ENCODE assay signal across 17 cellular contexts in the genomic region with DNA sequence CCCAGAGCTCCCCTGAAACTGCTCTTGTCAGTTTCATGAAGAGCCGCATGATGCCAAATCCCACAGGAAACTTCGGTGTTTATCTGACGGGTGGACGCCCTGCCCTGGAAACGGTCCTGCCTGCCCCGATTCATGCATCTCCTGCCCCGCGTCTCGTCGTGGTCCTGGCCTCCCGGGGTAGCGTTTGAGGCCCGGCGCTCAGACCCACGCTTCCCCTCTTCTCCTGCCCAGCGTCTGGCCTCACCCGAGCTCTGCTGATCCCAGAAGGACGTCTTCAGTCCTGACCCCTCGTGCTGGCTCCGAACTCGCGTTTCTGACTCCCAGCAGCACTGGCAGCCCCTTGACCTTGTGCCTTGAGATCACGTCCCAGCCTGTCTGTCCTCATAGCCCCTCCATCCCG.
DNase-seq lines count a peak whose midpoint lies in the region; ATAC-seq and TF ChIP-seq lines count a peak whose summit lies in the region.
"Had no signal": no experiment of that assay in that cellular context is flagged by ENCODE, and none has a peak within 500 bp of the region (broad histone marks: within the 10 kb centered on the region; RNA-seq: fewer than 3 reads in every experiment).

No MANE protein-coding gene starts in this region.

- no peaks in the 10 kb centered on the region for H3K9me3 Mint-ChIP-seq in WTC11
- H3K9me3 Mint-ChIP-seq in nephron progenitor cell = no peaks in the 10 kb centered on the region
- no peaks in the 10 kb centered on the region for H3K9me3 Mint-ChIP-seq in activated naive CD8-positive, alpha-beta T cell treated with anti-CD3 and anti-CD28 coated beads, Interleukin-2, amount 50 U/mL, for 24 hours
- H3K9me3 Mint-ChIP-seq: CD8-positive, alpha-beta T cell; GM23338; H9 had no signal

- H3K36me3 Mint-ChIP-seq in WTC11 (no peaks in the 10 kb centered on the region), nephron progenitor cell (ENCODE audit: low read depth) (no peaks in the 10 kb centered on the region)
- H3K36me3 Mint-ChIP-seq in activated naive CD8-positive, alpha-beta T cell treated with anti-CD3 and anti-CD28 coated beads, Interleukin-2, amount 50 U/mL, for 24 hours (ENCODE audit: low read depth) = no peaks in the 10 kb centered on the region
- H3K36me3 Mint-ChIP-seq: CD8-positive, alpha-beta T cell had no signal

- no peak overlapping the region for H3K4me3 ChIP-seq in BLaER1
- H3K4me3 ChIP-seq: A549, GM23338 had no signal

- no peaks in the 10 kb centered on the region for H4K20me1 ChIP-seq in BLaER1

- intact Hi-C loops in posterior vena cava (cut with DNase I) = no loop called here

- H3K9ac ChIP-seq in BLaER1 = 0 out of 2 replicates have a peak overlapping the region, but pooled peaks have one; percentile 34

- peaks cover 4% of the 10 kb centered on the region; the same call in 1 of the 2 replicates for H3K9me3 ChIP-seq in BLaER1
- H3K9me3 ChIP-seq: A549 had no signal

- TF ChIP-seq CTCF in WTC11 (IDR thresholded peaks at IDR 0.05) = no peak
- TF ChIP-seq CTCF in nephron progenitor cell (IDR thresholded peaks at IDR 0.05) = no peak

- H3K36me3 ChIP-seq in BLaER1 = no peaks in the 10 kb centered on the region

- H3K27ac Mint-ChIP-seq in WTC11 = peak overlapping the region; percentile 3
- peak overlapping the region; percentile 31 for H3K27ac Mint-ChIP-seq in nephron progenitor cell
- H3K27ac Mint-ChIP-seq in activated naive CD8-positive, alpha-beta T cell treated with anti-CD3 and anti-CD28 coated beads, Interleukin-2, amount 50 U/mL, for 24 hours = no peak overlapping the region
- H3K27ac Mint-ChIP-seq: CD8-positive, alpha-beta T cell; GM23338 had no signal

- H3K4me3 Mint-ChIP-seq in WTC11 (no peak overlapping the region), nephron progenitor cell (no peak overlapping the region)
- no peak overlapping the region for H3K4me3 Mint-ChIP-seq in activated naive CD8-positive, alpha-beta T cell treated with anti-CD3 and anti-CD28 coated beads, Interleukin-2, amount 50 U/mL, for 24 hours
- H3K4me3 Mint-ChIP-seq: CD8-positive, alpha-beta T cell; GM23338; H9 had no signal

- H3K27ac ChIP-seq in BLaER1 = peak overlapping the region; percentile 46
- H3K27ac ChIP-seq: 22Rv1, A549, HL-60 had no signal

- H3K27me3 ChIP-seq in BLaER1 = no peaks in the 10 kb centered on the region

- H3K4me1 Mint-ChIP-seq in WTC11 (peaks cover 8% of the 10 kb centered on the region), nephron progenitor cell (peaks cover 11% of the 10 kb centered on the region)
- H3K4me1 Mint-ChIP-seq in activated naive CD8-positive, alpha-beta T cell treated with anti-CD3 and anti-CD28 coated beads, Interleukin-2, amount 50 U/mL, for 24 hours = no peaks in the 10 kb centered on the region

- ATAC-seq in WTC11 = no peak
- no peak for ATAC-seq in HG03045 (IDR thresholded peaks at IDR 0.05; ENCODE audit: unreplicated experiment)
- no peak for ATAC-seq in activated naive CD8-positive, alpha-beta T cell treated with anti-CD3 and anti-CD28 coated beads, Interleukin-2, amount 50 U/mL, for 24 hours
- ATAC-seq: A549; CD8-positive, alpha-beta T cell; GM23338 had no signal

- H3K4me2 ChIP-seq in BLaER1 = peak overlapping the region; percentile 59
- H3K4me2 ChIP-seq: A549, GM23338 had no signal

- H3K27me3 Mint-ChIP-seq in WTC11 (ENCODE audit: low read depth) (peaks cover 6% of the 10 kb centered on the region), nephron progenitor cell (ENCODE audit: low read depth, poor library complexity) (peaks cover 27% of the 10 kb centered on the region)
- H3K27me3 Mint-ChIP-seq in activated naive CD8-positive, alpha-beta T cell treated with anti-CD3 and anti-CD28 coated beads, Interleukin-2, amount 50 U/mL, for 24 hours = peaks cover 20% of the 10 kb centered on the region

- peaks cover 29% of the 10 kb centered on the region for H3K4me1 ChIP-seq in BLaER1
- H3K4me1 ChIP-seq: A549 had no signal

- POLR2A ChIA-PET in WTC11 (lab: Charles Lee) = no interaction called here

- DNase-seq in WTC11 (ENCODE audit: low spot score) (no peak), nephron progenitor cell (no peak), posterior vena cava (ENCODE audit: low spot score) (peak; percentile 59)
- DNase-seq in activated CD4-positive, CD25-positive, alpha-beta regulatory T cell (lab: John Stamatoyannopoulos, UW) = no peak
- no peak for DNase-seq in activated naive CD8-positive, alpha-beta T cell treated with anti-CD3 and anti-CD28 coated beads, Interleukin-2, amount 50 U/mL, for 24 hours
- DNase-seq: AML-193; Calu3; CD8-positive, alpha-beta T cell; DMS79 treated with DMSO at 0.1 percent for 48 hours; GF-D8; H9 had no signal

- CTCF ChIA-PET in WTC11 (lab: Charles Lee) = no interaction called here

TF ChIP-seq in WTC11, 78 proteins besides CTCF, POLR2A, EP300 and RAD21:
- no peak for TF ChIP-seq SOX15 (CRISPR knock-in tag; IDR thresholded peaks at IDR 0.05)
- TF ChIP-seq CBFB (CRISPR knock-in tag; IDR thresholded peaks at IDR 0.05; ENCODE audit: low read depth) = no peak
- no peak for TF ChIP-seq JAZF1 (CRISPR knock-in tag; IDR thresholded peaks at IDR 0.05)
- TF ChIP-seq CREB1 (CRISPR knock-in tag; IDR thresholded peaks at IDR 0.05) = no peak
- TF ChIP-seq NFYB (CRISPR knock-in tag; conservative IDR thresholded peaks at IDR 0.05; ENCODE audit: low read depth) = no peak
- TF ChIP-seq FOXK1 (CRISPR knock-in tag; IDR thresholded peaks at IDR 0.05) = no peak
- TF ChIP-seq ESRRA (CRISPR knock-in tag; IDR thresholded peaks at IDR 0.05; ENCODE audit: borderline replicate concordance) = no peak
- TF ChIP-seq NR1H2 (CRISPR knock-in tag; IDR thresholded peaks at IDR 0.05) = no peak
TF ChIP-seq in WTC11: peak in this region for 0.
